ENCODE assay signal across 21 cellular contexts in genomic region chr3:11212784-11213183, GRCh38. TPM values are rescaled to one million over a fixed set of nuclear protein-coding genes. Genes with fewer than 3 reads are reported as not detected.
A peak's percentile ranks its signal among the peaks of the same experiment; 100 is the strongest.
DNase-seq lines count a peak whose midpoint lies in the region; ATAC-seq and TF ChIP-seq lines count a peak whose summit lies in the region.
"Had no signal": no experiment of that assay in that cellular context is flagged by ENCODE, and none has a peak within 500 bp of the region (broad histone marks: within the 10 kb centered on the region; RNA-seq: fewer than 3 reads in every experiment).

No MANE protein-coding gene starts in this region.

- DNase-seq in HT1080 (ENCODE audit: low read depth) (peak; percentile 82), ascending aorta (ENCODE audit: low spot score in 2 of 2) (no peak), glomerular visceral epithelial cell (ENCODE audit: extremely low spot score) (peak; percentile 41), tibial artery (no peak), thyroid gland (no peak), SK-N-DZ (ENCODE audit: low spot score) (no peak)
- DNase-seq: activated CD4-positive, alpha-beta memory T cell treated with anti-CD3 and anti-CD28 coated beads, Interleukin-2, amount 10 ng/mL, durations not matched to agents 7 days and 5 days; activated gamma-delta T cell treated with Interleukin-2 at 50 U/mL for 16 hours; CD8-positive, alpha-beta memory T cell; DMS153; GF-D8; H9; hypothalamus; mucosa of descending colon; NCI-H1417; NCI-H2081 treated with DMSO at 0.1 percent for 48 hours; NCI-H510A; posterior cingulate gyrus; testis had no signal

- no peaks in the 10 kb centered on the region for H3K9me3 ChIP-seq in ascending aorta
- H3K9me3 ChIP-seq in tibial artery, result no peaks in the 10 kb centered on the region
- no peaks in the 10 kb centered on the region for H3K9me3 ChIP-seq in thyroid gland
- H3K9me3 ChIP-seq: mucosa of descending colon, testis had no signal

- H3K27ac ChIP-seq in ascending aorta, result peak overlapping the region; percentile 85 to 86
- H3K27ac ChIP-seq in tibial artery, result peak overlapping the region; percentile 76 to 81
- H3K27ac ChIP-seq in thyroid gland, result no peak overlapping the region
- H3K27ac ChIP-seq: testis had no signal

- TF ChIP-seq CTCF in ascending aorta (IDR thresholded peaks at IDR 0.05), result no peak
- no peak for TF ChIP-seq CTCF in tibial artery (IDR thresholded peaks at IDR 0.05)
- TF ChIP-seq CTCF in thyroid gland (IDR thresholded peaks at IDR 0.05), result no peak

- H3K27me3 ChIP-seq in ascending aorta, result no peaks in the 10 kb centered on the region
- H3K27me3 ChIP-seq in tibial artery, result no peaks in the 10 kb centered on the region
- H3K27me3 ChIP-seq in thyroid gland, result no peaks in the 10 kb centered on the region
- H3K27me3 ChIP-seq: testis had no signal

- H3K4me1 ChIP-seq in ascending aorta, result peaks cover 9 to 38% of the 10 kb centered on the region in 2 donors
- H3K4me1 ChIP-seq in tibial artery, result peaks cover 0 to 73% (median 36%) of the 10 kb centered on the region in 4 donors
- H3K4me1 ChIP-seq in thyroid gland, result peaks cover 3 to 12% of the 10 kb centered on the region in 2 donors
- H3K4me1 ChIP-seq: testis had no signal

- intact Hi-C loops in ascending aorta (cut with DNase I), result loop anchor here (2.0 to 5.0 kb wide), 3 partner anchors 60 to 150 kb away; partner anchors contain the start of gene ATG7
- intact Hi-C loops in tibial artery (cut with DNase I; ENCODE audit: low total_unique reads), result no loop called here
- intact Hi-C loops in thyroid gland (cut with DNase I), result no loop called here

- no peak for ATAC-seq in HG03460 (IDR thresholded peaks at IDR 0.05; ENCODE audit: unreplicated experiment)
- ATAC-seq: mucosa of descending colon, Panc1 had no signal

- no peak overlapping the region for H3K4me3 ChIP-seq in ascending aorta
- H3K4me3 ChIP-seq in tibial artery, result no peak overlapping the region
- H3K4me3 ChIP-seq in thyroid gland (replicated peaks in 1 of 3), result no peak overlapping the region
- H3K4me3 ChIP-seq: mucosa of descending colon, testis had no signal

- TF ChIP-seq POLR2A in thyroid gland (IDR thresholded peaks at IDR 0.05), result no peak

- H3K36me3 ChIP-seq in ascending aorta (no peaks in the 10 kb centered on the region), tibial artery (no peaks in the 10 kb centered on the region), thyroid gland (no peaks in the 10 kb centered on the region)

- WGBS in thyroid gland, 2 donors, result 94 to 96% methylated on average over 6 of the region's 6 CpGs

RNA-seq across cellular contexts. Expression of gene HRH1, which starts 58.5 kb away (rescaled TPM):
- 16.1 and 16.7 TPM in 2 replicates for total RNA-seq in HT1080 (2014; rRNA removed; shearing (Covaris generic))
- polyA plus RNA-seq in HT1080 (2015; cell fraction: cytosol; rRNA removed), result 11.4 and 12.4 TPM in 2 replicates
- polyA plus RNA-seq in HT1080 (2015; cell fraction: nucleus; rRNA removed), result 16.2 and 22.3 TPM in 2 replicates
- total RNA-seq in ascending aorta (6.2 TPM), thyroid gland (1 to 10 TPM in 3 of 4 donors, not detected in 1; 1.9 to 2.6 (median 2.4) TPM)
- polyA plus RNA-seq in SK-N-DZ (2014; cell fraction: cytosol; rRNA removed), result 0.03 TPM in 1 of 2 replicates, not detected in the other
- polyA plus RNA-seq in SK-N-DZ (2014; cell fraction: nucleus; rRNA removed), result not detected in 2 replicates
- polyA plus RNA-seq: CD8-positive, alpha-beta memory T cell had no signal

RNA-seq across cellular contexts. Expression of gene ATG7, which starts 59.4 kb away (rescaled TPM):
- 42.3 and 44.4 TPM in 2 replicates for total RNA-seq in HT1080 (2014; rRNA removed; shearing (Covaris generic))
- polyA plus RNA-seq in HT1080 (2015; cell fraction: cytosol; rRNA removed), result 47.5 and 55.8 TPM in 2 replicates
- 89.8 and 105 TPM in 2 replicates for polyA plus RNA-seq in HT1080 (2015; cell fraction: nucleus; rRNA removed)
- total RNA-seq in ascending aorta, result 48.5 TPM
- 10 to 100 TPM; 45.8 to 85.3 (median 67.3) TPM for total RNA-seq in thyroid gland
- polyA plus RNA-seq in SK-N-DZ (2014; cell fraction: cytosol; rRNA removed), result 31.4 and 37.8 TPM in 2 replicates
- polyA plus RNA-seq in SK-N-DZ (2014; cell fraction: nucleus; rRNA removed), result 30.9 and 35.2 TPM in 2 replicates

Comparison
In these comparisons a context has a peak if more than half of its experiments do, and no peak if none do; other contexts are left out.
1. DNase-seq: peak in HT1080 (single experiment) and glomerular visceral epithelial cell (single experiment); none in ascending aorta (0 of 2), tibial artery (0 of 2), thyroid gland (0 of 2) and SK-N-DZ (single experiment).
2. H3K27ac ChIP-seq: peak in ascending aorta (2 of 2) and tibial artery (2 of 2); none in thyroid gland (0 of 3).